19 cellular contexts compared by ENCODE assay signal in the genomic region with DNA sequence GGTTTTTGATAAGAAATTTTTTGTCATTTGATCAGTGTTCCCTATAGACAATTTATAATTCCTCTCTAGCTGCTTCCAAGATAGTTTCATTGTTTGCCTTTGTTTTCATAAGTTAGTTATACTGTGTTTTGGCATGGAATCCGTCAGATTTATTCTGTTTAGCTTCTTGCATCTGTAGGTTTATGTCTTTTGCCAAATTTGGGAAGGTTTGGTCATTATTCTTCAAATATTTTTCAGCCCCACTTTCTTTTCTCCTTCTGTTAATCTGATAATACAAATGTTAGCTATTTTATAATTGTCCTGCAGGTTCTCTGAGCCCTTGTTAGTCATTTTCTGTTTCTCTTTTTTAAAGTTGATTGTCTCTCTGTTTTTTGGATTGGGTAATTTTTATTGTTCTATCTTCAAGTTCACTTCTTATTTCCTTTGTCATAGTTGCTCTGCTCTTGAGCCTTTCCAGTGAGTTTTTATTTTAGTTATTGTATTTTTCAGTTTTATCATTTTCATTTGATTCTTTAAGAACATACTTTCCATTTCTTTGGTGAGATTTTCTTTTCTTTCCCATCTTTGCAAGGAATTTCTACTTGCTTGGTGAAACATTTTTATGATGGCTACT. TPM values are rescaled to one million over a fixed set of nuclear protein-coding genes. Genes with fewer than 3 reads are reported as not detected.
DNase-seq lines count a peak whose midpoint lies in the region; ATAC-seq, FAIRE-seq and TF ChIP-seq lines count a peak whose summit lies in the region.
"Had no signal": no experiment of that assay in that cellular context is flagged by ENCODE, and none has a peak within 500 bp of the region (broad histone marks: within the 10 kb centered on the region; RNA-seq: fewer than 3 reads in every experiment).

No MANE protein-coding gene starts in this region.

- no peaks in the 10 kb centered on the region for H3K27me3 Mint-ChIP-seq in activated CD4-positive, alpha-beta T cell treated with anti-CD3 and anti-CD28 coated beads for 36 hours
- no peaks in the 10 kb centered on the region for H3K27me3 Mint-ChIP-seq in IgD-negative memory B cell
- no peaks in the 10 kb centered on the region for H3K27me3 Mint-ChIP-seq in activated CD8-positive, alpha-beta T cell treated with anti-CD3 and anti-CD28 coated beads, Interleukin-2, amount 10 ng/mL, durations not matched to agents 7 days and 5 days (ENCODE audit: low read depth)
- H3K27me3 Mint-ChIP-seq in naive thymus-derived CD8-positive, alpha-beta T cell, result no peaks in the 10 kb centered on the region

- H3K4me3 ChIP-seq in psoas muscle, result no peak overlapping the region
- H3K4me3 ChIP-seq: stomach had no signal

- no peaks in the 10 kb centered on the region for H3K36me3 ChIP-seq in psoas muscle (ENCODE audit: insufficient read depth in 1 of 2, low read depth in 1 of 2)
- H3K36me3 ChIP-seq: stomach had no signal

- no peaks in the 10 kb centered on the region for H3K4me1 ChIP-seq in psoas muscle
- H3K4me1 ChIP-seq: foreskin keratinocyte had no signal

- peaks cover 81% of the 10 kb centered on the region for H3K4me1 Mint-ChIP-seq in activated CD4-positive, alpha-beta T cell treated with anti-CD3 and anti-CD28 coated beads for 36 hours
- peaks cover 39 to 56% (median 56%) of the 10 kb centered on the region in 3 donors for H3K4me1 Mint-ChIP-seq in IgD-negative memory B cell
- peaks cover 78% of the 10 kb centered on the region for H3K4me1 Mint-ChIP-seq in activated CD8-positive, alpha-beta T cell treated with anti-CD3 and anti-CD28 coated beads, Interleukin-2, amount 10 ng/mL, durations not matched to agents 7 days and 5 days (ENCODE audit: low read depth)
- peaks cover 53 to 92% (median 84%) of the 10 kb centered on the region in 4 donors for H3K4me1 Mint-ChIP-seq in naive thymus-derived CD8-positive, alpha-beta T cell

- ATAC-seq in activated CD4-positive, alpha-beta T cell treated with anti-CD3 and anti-CD28 coated beads for 36 hours, result no peak
- ATAC-seq in activated CD8-positive, alpha-beta T cell treated with anti-CD3 and anti-CD28 coated beads, Interleukin-2, amount 10 ng/mL, durations not matched to agents 7 days and 5 days, result no peak
- ATAC-seq in naive thymus-derived CD8-positive, alpha-beta T cell, result no peak
- ATAC-seq in left colon (no peak), psoas muscle (no peak)
- ATAC-seq: foreskin keratinocyte, HepG2, left cardiac atrium had no signal

- no peak for TF ChIP-seq CTCF in psoas muscle (IDR thresholded peaks at IDR 0.05)
- no peak for TF ChIP-seq CTCF in D721Med (IDR thresholded peaks at IDR 0.05; ENCODE audit: insufficient read depth, missing control alignments)

- POLR2A ChIA-PET in activated CD4-positive, alpha-beta T cell treated with anti-CD3 and anti-CD28 coated beads for 36 hours (lab: Charles Lee), result no interaction called here
- POLR2A ChIA-PET in activated CD8-positive, alpha-beta T cell treated with anti-CD3 and anti-CD28 coated beads, Interleukin-2, amount 10 ng/mL, durations not matched to agents 7 days and 5 days (lab: Charles Lee), result interaction anchor here (0.9 to 1.5 kb wide), 2 partner anchors 18 to 30 kb away, joined by 3 to 6 read pairs; a partner anchor contains a TSS
- POLR2A ChIA-PET in naive thymus-derived CD8-positive, alpha-beta T cell (lab: Charles Lee), result interaction anchor here (1.3 to 7.3 kb wide), 4 partner anchors 11 to 57 kb away, joined by 4 to 96 read pairs (median 8); a partner anchor contains a TSS

- FAIRE-seq in D721Med (lab: Jason Lieb, UNC), result no peak
- FAIRE-seq: HepG2 had no signal

- H3K27me3 ChIP-seq in psoas muscle (ENCODE audit: insufficient read depth in 3 of 3, low read length in 2 of 3), result peaks cover 0 to 1% (median 0%) of the 10 kb centered on the region in 3 donors
- H3K27me3 ChIP-seq: foreskin keratinocyte had no signal

- H3K9me3 ChIP-seq in psoas muscle, result peaks cover 3% of the 10 kb centered on the region

- H3K27ac Mint-ChIP-seq in activated CD4-positive, alpha-beta T cell treated with anti-CD3 and anti-CD28 coated beads for 36 hours, result peak overlapping the region; percentile 79
- H3K27ac Mint-ChIP-seq in IgD-negative memory B cell, result peak overlapping the region in 2 of 3 donors; percentile 15 to 75
- peak overlapping the region; percentile 88 for H3K27ac Mint-ChIP-seq in activated CD8-positive, alpha-beta T cell treated with anti-CD3 and anti-CD28 coated beads, Interleukin-2, amount 10 ng/mL, durations not matched to agents 7 days and 5 days
- peak overlapping the region; percentile 83 to 95 (median 91) for H3K27ac Mint-ChIP-seq in naive thymus-derived CD8-positive, alpha-beta T cell

- WGBS in psoas muscle, 3 donors, result 43 to 52% (median 48%) methylated on average over 1 of the region's 1 CpG

- DNase-seq in activated CD4-positive, alpha-beta T cell treated with anti-CD3 and anti-CD28 coated beads for 36 hours, result no peak
- no peak for DNase-seq in activated CD4-positive, alpha-beta T cell treated with anti-CD3 and anti-CD28 coated beads, Interleukin-2, amount 50 U/mL, for 48 hours
- DNase-seq in activated CD8-positive, alpha-beta T cell treated with anti-CD3 and anti-CD28 coated beads, Interleukin-2, amount 10 ng/mL, durations not matched to agents 7 days and 5 days, result no peak
- DNase-seq in naive thymus-derived CD8-positive, alpha-beta T cell, result no peak
- DNase-seq in left colon, result no peak
- DNase-seq in psoas muscle, result no peak
- no peak for DNase-seq in D721Med (ENCODE audit: insufficient read length, low spot score)
- DNase-seq: activated CD4-positive, alpha-beta T cell treated with anti-CD3 and anti-CD28 coated beads for 48 hours; activated effector memory CD4-positive, alpha-beta T cell treated with Interleukin-2 at 50 U/mL for 16 hours; cortex of kidney; foreskin keratinocyte; left cardiac atrium; NCI-H2029; retina had no signal

- intact Hi-C loops in activated CD4-positive, alpha-beta T cell treated with anti-CD3 and anti-CD28 coated beads for 36 hours (cut with DNase I, micrococcal nuclease), result loop anchor here in 1 of 2 experiments (2.0 kb wide), 1 partner anchor 30 kb away; a partner anchor contains a TSS
- intact Hi-C loops in left colon (cut with DNase I, micrococcal nuclease), result no loop called here
- intact Hi-C loops in psoas muscle (cut with DNase I), result no loop called here

- no peak overlapping the region for H3K27ac ChIP-seq in psoas muscle
- H3K27ac ChIP-seq: foreskin keratinocyte had no signal

- CTCF ChIA-PET in activated CD4-positive, alpha-beta T cell treated with anti-CD3 and anti-CD28 coated beads for 36 hours (lab: Charles Lee), result interaction anchor here (0.6 to 1.3 kb wide), 2 partner anchors 30 to 1857 kb away, joined by 3 to 5 read pairs; a partner anchor contains a TSS
- CTCF ChIA-PET in activated CD8-positive, alpha-beta T cell treated with anti-CD3 and anti-CD28 coated beads, Interleukin-2, amount 10 ng/mL, durations not matched to agents 7 days and 5 days (lab: Charles Lee), result interaction anchor here (0.8 to 9.2 kb wide), 4 partner anchors 10 to 29 kb away, joined by 3 to 133 read pairs (median 10); a partner anchor contains a TSS

- peaks cover 8% of the 10 kb centered on the region for H3K36me3 Mint-ChIP-seq in activated CD4-positive, alpha-beta T cell treated with anti-CD3 and anti-CD28 coated beads for 36 hours (ENCODE audit: low read depth)
- peaks cover 2% of the 10 kb centered on the region for H3K36me3 Mint-ChIP-seq in IgD-negative memory B cell
- H3K36me3 Mint-ChIP-seq in activated CD8-positive, alpha-beta T cell treated with anti-CD3 and anti-CD28 coated beads, Interleukin-2, amount 10 ng/mL, durations not matched to agents 7 days and 5 days (ENCODE audit: low read depth), result peaks cover 33% of the 10 kb centered on the region
- H3K36me3 Mint-ChIP-seq in naive thymus-derived CD8-positive, alpha-beta T cell, result peaks cover 4 to 8% (median 4%) of the 10 kb centered on the region in 3 donors

- peaks cover 22% of the 10 kb centered on the region for H3K9me3 Mint-ChIP-seq in activated CD4-positive, alpha-beta T cell treated with anti-CD3 and anti-CD28 coated beads for 36 hours (ENCODE audit: low read depth)
- H3K9me3 Mint-ChIP-seq in IgD-negative memory B cell, result peaks cover 0 to 14% (median 4%) of the 10 kb centered on the region in 3 donors
- peaks cover 19% of the 10 kb centered on the region for H3K9me3 Mint-ChIP-seq in activated CD8-positive, alpha-beta T cell treated with anti-CD3 and anti-CD28 coated beads, Interleukin-2, amount 10 ng/mL, durations not matched to agents 7 days and 5 days (ENCODE audit: insufficient read depth)
- H3K9me3 Mint-ChIP-seq in naive thymus-derived CD8-positive, alpha-beta T cell, result peaks cover 3 to 20% (median 18%) of the 10 kb centered on the region in 9 donors

- no peak overlapping the region for H3K4me3 Mint-ChIP-seq in activated CD4-positive, alpha-beta T cell treated with anti-CD3 and anti-CD28 coated beads for 36 hours
- H3K4me3 Mint-ChIP-seq in IgD-negative memory B cell, result peak overlapping the region in 2 of 4 donors; percentile 4 to 86
- peak overlapping the region; percentile 59 for H3K4me3 Mint-ChIP-seq in activated CD8-positive, alpha-beta T cell treated with anti-CD3 and anti-CD28 coated beads, Interleukin-2, amount 10 ng/mL, durations not matched to agents 7 days and 5 days
- H3K4me3 Mint-ChIP-seq in naive thymus-derived CD8-positive, alpha-beta T cell, result peak overlapping the region in 7 of 10 donors; percentile 73 to 88 (median 83)
- H3K4me3 Mint-ChIP-seq: mesothelial cell of epicardium had no signal

RNA-seq across cellular contexts. Expression of a gene that starts 5.9 kb away (rescaled TPM):
- 1 to 10 TPM; 4.9 TPM for total RNA-seq in activated CD4-positive, alpha-beta T cell treated with anti-CD3 and anti-CD28 coated beads for 36 hours
- polyA plus RNA-seq in IgD-negative memory B cell (0.25 TPM), psoas muscle (under 1 TPM; 0.45 to 0.77 (median 0.48) TPM)
- 1 to 10 TPM; 5.8 to 6.2 TPM for total RNA-seq in activated CD8-positive, alpha-beta T cell treated with anti-CD3 and anti-CD28 coated beads, Interleukin-2, amount 10 ng/mL, durations not matched to agents 7 days and 5 days
- total RNA-seq in naive thymus-derived CD8-positive, alpha-beta T cell, result 100 to 1,000 TPM; 223 to 230 TPM
- 10 to 100 TPM in 1 of 3 donors, 1 to 10 TPM in 2; 2.7 to 11.6 (median 3.1) TPM for polyA plus RNA-seq in naive thymus-derived CD8-positive, alpha-beta T cell
- total RNA-seq in left colon (1,000 to 10,000 TPM; 6,411 to 6,996 TPM), psoas muscle (1 to 10 TPM; 7.1 to 8.7 (median 8.3) TPM)
- total RNA-seq: A172 had no signal

RNA-seq across cellular contexts. Expression of a gene that starts 30.6 kb away (rescaled TPM):
- 100 to 1,000 TPM; 114 to 140 TPM for total RNA-seq in activated CD4-positive, alpha-beta T cell treated with anti-CD3 and anti-CD28 coated beads for 36 hours
- polyA plus RNA-seq in IgD-negative memory B cell (98.9 TPM), psoas muscle (100 to 1,000 TPM; 132 to 310 (median 229) TPM)
- 100 to 1,000 TPM; 120 to 121 TPM for total RNA-seq in activated CD8-positive, alpha-beta T cell treated with anti-CD3 and anti-CD28 coated beads, Interleukin-2, amount 10 ng/mL, durations not matched to agents 7 days and 5 days
- total RNA-seq in naive thymus-derived CD8-positive, alpha-beta T cell, result 10 to 100 TPM; 38.7 to 44.3 TPM
- polyA plus RNA-seq in naive thymus-derived CD8-positive, alpha-beta T cell, result 10 to 100 TPM; 71.3 to 80.4 (median 72.8) TPM
- total RNA-seq in left colon (10 to 100 TPM; 71.7 to 83.1 TPM), psoas muscle (100 to 1,000 TPM in 2 of 4 donors, 10 to 100 TPM in 2; 76.0 to 154 (median 104) TPM)

RNA-seq across cellular contexts. Expression of a gene that starts 56.5 kb away (rescaled TPM):
- 1 to 10 TPM; 6.3 to 6.9 TPM for total RNA-seq in activated CD4-positive, alpha-beta T cell treated with anti-CD3 and anti-CD28 coated beads for 36 hours
- 3.6 TPM for polyA plus RNA-seq in IgD-negative memory B cell
- 1 to 10 TPM; 4.9 to 5.2 TPM for total RNA-seq in activated CD8-positive, alpha-beta T cell treated with anti-CD3 and anti-CD28 coated beads, Interleukin-2, amount 10 ng/mL, durations not matched to agents 7 days and 5 days
- total RNA-seq in naive thymus-derived CD8-positive, alpha-beta T cell, result 10 to 100 TPM; 17.6 to 22.0 TPM
- polyA plus RNA-seq in naive thymus-derived CD8-positive, alpha-beta T cell, result 1 to 10 TPM; 4.0 to 6.4 (median 6.2) TPM
- 1 to 10 TPM; 2.0 to 3.0 TPM for total RNA-seq in left colon
- 1 to 10 TPM; 3.7 to 9.2 (median 6.4) TPM for total RNA-seq in psoas muscle
- 1 to 10 TPM; 1.0 to 6.2 (median 1.9) TPM for polyA plus RNA-seq in psoas muscle

Comparison
In these comparisons a context has a peak if more than half of its experiments do, and no peak if none do; other contexts are left out.
1. RNA of a gene that starts 5.9 kb away (total RNA-seq): 6,411 to 6,996 TPM in left colon; 223 to 230 TPM in naive thymus-derived CD8-positive, alpha-beta T cell, 7.1 to 8.7 TPM in psoas muscle, 5.8 to 6.2 TPM in activated CD8-positive, alpha-beta T cell treated with anti-CD3 and anti-CD28 coated beads, Interleukin-2, amount 10 ng/mL, durations not matched to agents 7 days and 5 days and 4.9 TPM in activated CD4-positive, alpha-beta T cell treated with anti-CD3 and anti-CD28 coated beads for 36 hours; every median in the first group is over 10 times any median in the second.
2. Peak in every context shown above with its lines, with median percentiles within 50 percentile points of each other: H3K27ac Mint-ChIP-seq.